In genomic region chr6:124294572-124294971, GRCh38 we compare ENCODE assay signal across 30 cellular contexts.
DNase-seq lines count a peak whose midpoint lies in the region; ATAC-seq and TF ChIP-seq lines count a peak whose summit lies in the region.
"Had no signal": no experiment of that assay in that cellular context is flagged by ENCODE, and none has a peak within 500 bp of the region (broad histone marks: within the 10 kb centered on the region; RNA-seq: fewer than 3 reads in every experiment).

No MANE protein-coding gene starts in this region.

- no peaks in the 10 kb centered on the region for H3K4me1 ChIP-seq in thyroid gland
- H3K4me1 ChIP-seq in OCI-LY7 (ENCODE audit: insufficient read depth, low read length, poor library complexity, severe bottlenecking): no peaks in the 10 kb centered on the region
- H3K4me1 ChIP-seq: adrenal gland, pancreas, stomach, transverse colon had no signal

- 100% methylated on average over 1 of the region's 1 CpG for WGBS in thyroid gland, 2 donors

- H3K27me3 ChIP-seq in thyroid gland: no peaks in the 10 kb centered on the region
- H3K27me3 ChIP-seq: adrenal gland, pancreas, stomach, transverse colon had no signal

- no peaks in the 10 kb centered on the region for H3K36me3 Mint-ChIP-seq in WTC11
- H3K36me3 Mint-ChIP-seq: CD8-positive, alpha-beta memory T cell; IgD-negative memory B cell had no signal

- DNase-seq in A172 (ENCODE audit: low spot score): peak; percentile 68
- DNase-seq in NCI-H69 (lab: John Stamatoyannopoulos, UW): peak; percentile 39
- DNase-seq in astrocyte of the spinal cord (ENCODE audit: low read depth, low spot score): peak; percentile 23
- DNase-seq in kidney tubule cell (ENCODE audit: low spot score): peak; percentile 2
- no peak for DNase-seq in thyroid gland
- no peak for DNase-seq in DMS 273 (lab: John Stamatoyannopoulos, UW; ENCODE audit: unreplicated experiment)
- DNase-seq in OCI-LY7 (ENCODE audit: low spot score): no peak
- DNase-seq in WTC11 (ENCODE audit: low spot score): no peak
- DNase-seq: activated CD4-positive, alpha-beta T cell treated with anti-CD3 and anti-CD28 coated beads, Interleukin-2, amount 50 U/mL, for 4 hours; activated CD4-positive, CD25-positive, alpha-beta regulatory T cell; activated naive CD4-positive, alpha-beta T cell treated with anti-CD3 and anti-CD28 coated beads for 36 hours; adrenal gland; CD8-positive, alpha-beta memory T cell; cortex of kidney; endodermal cell; islet precursor cell; NCI-H1105 treated with DMSO at 0.1 percent for 48 hours; NCI-H1930; NCI-H345; nephron progenitor cell; pancreas; retina; stimulated activated CD4-positive, alpha-beta T cell treated with anti-CD3 and anti-CD28 coated beads, Interleukin-1b, Interleukin-23, amount 100 ng/mL, for 48 hours; stimulated activated CD8-positive, alpha-beta memory T cell treated with anti-CD3 and anti-CD28 coated beads, Interleukin-4, amount 100 ng/mL, for 48 hours; stomach; SW 1271; T-helper 9 cell; transverse colon had no signal

- H3K27ac ChIP-seq in thyroid gland (no peak overlapping the region), OCI-LY7 (ENCODE audit: low read depth, low read length, poor library complexity, severe bottlenecking) (no peak overlapping the region)
- H3K27ac ChIP-seq: adrenal gland, pancreas, stomach, transverse colon had no signal

- no peak overlapping the region for H3K4me2 ChIP-seq in OCI-LY7 (ENCODE audit: low read length)
- H3K4me2 ChIP-seq: smooth muscle cell had no signal

- no peaks in the 10 kb centered on the region; the same call in 1 of the 2 replicates for H3K27me3 Mint-ChIP-seq in WTC11 (ENCODE audit: low read depth)
- H3K27me3 Mint-ChIP-seq: CD8-positive, alpha-beta memory T cell; IgD-negative memory B cell had no signal

- BruUV-seq in OCI-LY7 (replicated peaks; lab: Mats Ljungman, UMichigan): no TSS peak

- H3K79me2 ChIP-seq in OCI-LY7 (ENCODE audit: insufficient read depth, low read depth, low read length): no peaks in the 10 kb centered on the region

- H3K9me3 Mint-ChIP-seq in WTC11: peaks cover 5% of the 10 kb centered on the region; the same call in 1 of the 2 replicates
- H3K9me3 Mint-ChIP-seq: activated naive CD4-positive, alpha-beta T cell treated with anti-CD3 and anti-CD28 coated beads for 36 hours; endodermal cell; IgD-negative memory B cell; nephron progenitor cell had no signal

- H2AFZ ChIP-seq in OCI-LY7 (ENCODE audit: low read length): no peak overlapping the region

- POLR2A ChIA-PET in OCI-LY7 (lab: Charles Lee) (interaction anchor here (0.6 to 1.1 kb wide), 2 partner anchors 10 to 197 kb away, joined by 3 read pairs; no protein-coding TSS in a partner anchor), WTC11 (lab: Charles Lee) (no interaction called here)

- H3K36me3 ChIP-seq in thyroid gland: no peaks in the 10 kb centered on the region
- H3K36me3 ChIP-seq in OCI-LY7 (ENCODE audit: insufficient read depth, low read length): no peaks in the 10 kb centered on the region
- H3K36me3 ChIP-seq: adrenal gland, pancreas, stomach, transverse colon had no signal

- H3K4me3 Mint-ChIP-seq in WTC11: no peak overlapping the region
- H3K4me3 Mint-ChIP-seq: activated naive CD4-positive, alpha-beta T cell treated with anti-CD3 and anti-CD28 coated beads for 36 hours; CD8-positive, alpha-beta memory T cell; endodermal cell; IgD-negative memory B cell; nephron progenitor cell had no signal

- H3K27ac Mint-ChIP-seq in WTC11: no peak overlapping the region
- H3K27ac Mint-ChIP-seq: activated naive CD4-positive, alpha-beta T cell treated with anti-CD3 and anti-CD28 coated beads for 36 hours; CD8-positive, alpha-beta memory T cell; endodermal cell; IgD-negative memory B cell; nephron progenitor cell had no signal

- no peak for ATAC-seq in WTC11
- ATAC-seq: pancreas had no signal

- intact Hi-C loops in thyroid gland (cut with DNase I) (no loop called here), OCI-LY7 (cut with micrococcal nuclease; ENCODE audit: unreplicated experiment) (no loop called here)

- no peak overlapping the region for H3K4me3 ChIP-seq in astrocyte of the spinal cord (ENCODE audit: low read depth, low read length)
- no peak overlapping the region for H3K4me3 ChIP-seq in thyroid gland (replicated peaks in 1 of 3)
- H3K4me3 ChIP-seq in OCI-LY7 (ENCODE audit: low read depth, low read length, poor library complexity, severe bottlenecking): no peak overlapping the region
- H3K4me3 ChIP-seq: adrenal gland, pancreas, smooth muscle cell, stomach, transverse colon had no signal

- no peaks in the 10 kb centered on the region for H4K20me1 ChIP-seq in OCI-LY7 (ENCODE audit: insufficient read depth, low read length)

- in situ Hi-C loops in astrocyte of the spinal cord (cut with HindIII; ENCODE audit: low sequenced_read_pairs): no loop called here

- CTCF ChIA-PET in OCI-LY7 (lab: Charles Lee; ENCODE audit: unreplicated experiment): no interaction called here
- CTCF ChIA-PET in WTC11 (lab: Charles Lee): no interaction called here

- no peaks in the 10 kb centered on the region for H3K4me1 Mint-ChIP-seq in WTC11
- H3K4me1 Mint-ChIP-seq: CD8-positive, alpha-beta memory T cell; IgD-negative memory B cell; nephron progenitor cell had no signal

- no peaks in the 10 kb centered on the region for H3K9me2 ChIP-seq in OCI-LY7 (ENCODE audit: insufficient read depth, low read length)

- H3K9me3 ChIP-seq in thyroid gland: no peaks in the 10 kb centered on the region
- H3K9me3 ChIP-seq in OCI-LY7 (ENCODE audit: low read length): no peaks in the 10 kb centered on the region
- H3K9me3 ChIP-seq: adrenal gland, pancreas, stomach, transverse colon had no signal

- no peak for TF ChIP-seq POLR2A in thyroid gland (IDR thresholded peaks at IDR 0.05)

- no peak for TF ChIP-seq CTCF in astrocyte of the spinal cord (IDR thresholded peaks at IDR 0.05; ENCODE audit: low read depth, low read length)
- no peak for TF ChIP-seq CTCF in thyroid gland (IDR thresholded peaks at IDR 0.05)
- no peak for TF ChIP-seq CTCF in OCI-LY7 (conservative IDR thresholded peaks at IDR 0.05; ENCODE audit: low read length)
- TF ChIP-seq CTCF in WTC11 (IDR thresholded peaks at IDR 0.05): no peak

TF ChIP-seq in WTC11, 78 proteins besides CTCF, POLR2A, EP300 and RAD21 (continues in another document):
- TF ChIP-seq, protein P1, sequence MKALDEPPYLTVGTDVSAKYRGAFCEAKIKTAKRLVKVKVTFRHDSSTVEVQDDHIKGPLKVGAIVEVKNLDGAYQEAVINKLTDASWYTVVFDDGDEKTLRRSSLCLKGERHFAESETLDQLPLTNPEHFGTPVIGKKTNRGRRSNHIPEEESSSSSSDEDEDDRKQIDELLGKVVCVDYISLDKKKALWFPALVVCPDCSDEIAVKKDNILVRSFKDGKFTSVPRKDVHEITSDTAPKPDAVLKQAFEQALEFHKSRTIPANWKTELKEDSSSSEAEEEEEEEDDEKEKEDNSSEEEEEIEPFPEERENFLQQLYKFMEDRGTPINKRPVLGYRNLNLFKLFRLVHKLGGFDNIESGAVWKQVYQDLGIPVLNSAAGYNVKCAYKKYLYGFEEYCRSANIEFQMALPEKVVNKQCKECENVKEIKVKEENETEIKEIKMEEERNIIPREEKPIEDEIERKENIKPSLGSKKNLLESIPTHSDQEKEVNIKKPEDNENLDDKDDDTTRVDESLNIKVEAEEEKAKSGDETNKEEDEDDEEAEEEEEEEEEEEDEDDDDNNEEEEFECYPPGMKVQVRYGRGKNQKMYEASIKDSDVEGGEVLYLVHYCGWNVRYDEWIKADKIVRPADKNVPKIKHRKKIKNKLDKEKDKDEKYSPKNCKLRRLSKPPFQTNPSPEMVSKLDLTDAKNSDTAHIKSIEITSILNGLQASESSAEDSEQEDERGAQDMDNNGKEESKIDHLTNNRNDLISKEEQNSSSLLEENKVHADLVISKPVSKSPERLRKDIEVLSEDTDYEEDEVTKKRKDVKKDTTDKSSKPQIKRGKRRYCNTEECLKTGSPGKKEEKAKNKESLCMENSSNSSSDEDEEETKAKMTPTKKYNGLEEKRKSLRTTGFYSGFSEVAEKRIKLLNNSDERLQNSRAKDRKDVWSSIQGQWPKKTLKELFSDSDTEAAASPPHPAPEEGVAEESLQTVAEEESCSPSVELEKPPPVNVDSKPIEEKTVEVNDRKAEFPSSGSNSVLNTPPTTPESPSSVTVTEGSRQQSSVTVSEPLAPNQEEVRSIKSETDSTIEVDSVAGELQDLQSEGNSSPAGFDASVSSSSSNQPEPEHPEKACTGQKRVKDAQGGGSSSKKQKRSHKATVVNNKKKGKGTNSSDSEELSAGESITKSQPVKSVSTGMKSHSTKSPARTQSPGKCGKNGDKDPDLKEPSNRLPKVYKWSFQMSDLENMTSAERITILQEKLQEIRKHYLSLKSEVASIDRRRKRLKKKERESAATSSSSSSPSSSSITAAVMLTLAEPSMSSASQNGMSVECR (CRISPR knock-in tag; IDR thresholded peaks at IDR 0.05; ENCODE audit: borderline replicate concordance): no peak
- TF ChIP-seq, protein P2, sequence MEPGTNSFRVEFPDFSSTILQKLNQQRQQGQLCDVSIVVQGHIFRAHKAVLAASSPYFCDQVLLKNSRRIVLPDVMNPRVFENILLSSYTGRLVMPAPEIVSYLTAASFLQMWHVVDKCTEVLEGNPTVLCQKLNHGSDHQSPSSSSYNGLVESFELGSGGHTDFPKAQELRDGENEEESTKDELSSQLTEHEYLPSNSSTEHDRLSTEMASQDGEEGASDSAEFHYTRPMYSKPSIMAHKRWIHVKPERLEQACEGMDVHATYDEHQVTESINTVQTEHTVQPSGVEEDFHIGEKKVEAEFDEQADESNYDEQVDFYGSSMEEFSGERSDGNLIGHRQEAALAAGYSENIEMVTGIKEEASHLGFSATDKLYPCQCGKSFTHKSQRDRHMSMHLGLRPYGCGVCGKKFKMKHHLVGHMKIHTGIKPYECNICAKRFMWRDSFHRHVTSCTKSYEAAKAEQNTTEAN (CRISPR knock-in tag; IDR thresholded peaks at IDR 0.05): no peak
- TF ChIP-seq SMAD3 (CRISPR knock-in tag; IDR thresholded peaks at IDR 0.05; ENCODE audit: borderline replicate concordance): no peak
- no peak for TF ChIP-seq ZNF263 (CRISPR knock-in tag; IDR thresholded peaks at IDR 0.05; ENCODE audit: low read depth)
- no peak for TF ChIP-seq OVOL2 (CRISPR knock-in tag; IDR thresholded peaks at IDR 0.05; ENCODE audit: borderline replicate concordance)
- no peak for TF ChIP-seq ZNF671 (CRISPR knock-in tag; IDR thresholded peaks at IDR 0.05)
- TF ChIP-seq, protein P3, sequence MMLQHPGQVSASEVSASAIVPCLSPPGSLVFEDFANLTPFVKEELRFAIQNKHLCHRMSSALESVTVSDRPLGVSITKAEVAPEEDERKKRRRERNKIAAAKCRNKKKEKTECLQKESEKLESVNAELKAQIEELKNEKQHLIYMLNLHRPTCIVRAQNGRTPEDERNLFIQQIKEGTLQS (CRISPR knock-in tag; conservative IDR thresholded peaks at IDR 0.05): no peak
- TF ChIP-seq CDX4 (CRISPR knock-in tag; IDR thresholded peaks at IDR 0.05; ENCODE audit: borderline replicate concordance): no peak
- TF ChIP-seq NFYB (CRISPR knock-in tag; conservative IDR thresholded peaks at IDR 0.05; ENCODE audit: low read depth): no peak

Comparison
In these comparisons a context has a peak if more than half of its experiments do, and no peak if none do; other contexts are left out.
1. DNase-seq: peak in A172 (single experiment), NCI-H69 (single experiment), astrocyte of the spinal cord (single experiment) and kidney tubule cell (single experiment); none in thyroid gland (0 of 2), DMS 273 (single experiment), OCI-LY7 (single experiment) and WTC11 (single experiment).